8 cellular contexts compared by ENCODE assay signal in the genomic region with DNA sequence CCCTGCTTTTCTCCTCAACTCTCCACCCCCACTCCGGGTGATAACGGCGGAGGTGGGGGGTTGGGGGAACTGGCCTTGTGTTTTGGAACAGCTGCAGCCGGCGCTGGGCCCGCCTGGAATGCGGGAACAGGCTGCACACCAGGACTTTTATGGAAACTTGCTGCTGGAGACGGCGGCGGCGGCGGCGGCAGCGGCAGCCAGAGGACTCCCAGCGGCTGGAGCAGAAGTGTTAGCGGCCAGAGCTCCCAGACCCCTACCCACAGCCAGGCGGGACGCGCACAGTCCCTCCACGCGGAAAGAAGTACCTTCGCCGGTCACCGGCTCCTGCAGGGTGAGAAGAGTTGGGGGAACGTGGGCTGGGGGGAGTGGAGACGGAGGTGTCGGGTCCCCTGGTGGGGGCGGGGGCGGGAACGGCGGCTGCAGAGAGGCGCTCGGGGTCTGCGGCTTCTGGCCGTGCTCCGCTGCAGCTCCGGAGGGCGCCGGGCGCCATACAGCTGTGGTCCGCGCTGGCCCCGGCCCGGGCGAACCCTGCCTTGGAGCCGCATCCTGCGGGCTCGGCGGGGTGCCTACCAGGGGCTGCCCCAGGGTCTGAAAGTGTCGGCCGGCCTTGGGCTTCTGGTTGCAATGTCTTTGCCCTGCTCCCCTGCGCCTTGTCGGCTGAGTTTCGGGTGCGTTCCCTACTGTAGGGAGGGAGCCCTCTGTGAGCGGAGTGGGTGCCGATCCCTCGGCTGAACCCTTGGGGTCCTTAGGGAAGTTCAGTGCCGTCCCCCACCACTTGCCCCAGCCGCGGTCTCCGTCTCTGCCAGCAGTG. TPM values are rescaled to one million over a fixed set of nuclear protein-coding genes. Genes with fewer than 3 reads are reported as not detected.
DNase-seq lines count a peak whose midpoint lies in the region; ATAC-seq, FAIRE-seq and TF ChIP-seq lines count a peak whose summit lies in the region.

A gene (plus strand): TSS at position 196 of the 811 bp plus-strand sequence. CDS start 27,483 bp downstream, outside the sequence.

- intact Hi-C loops in K562 (cut with micrococcal nuclease) (no loop called here), prostate gland (cut with DNase I) (loop anchor here (2.0 to 10.0 kb wide), 2 partner anchors 56 to 134 kb away; a partner anchor contains a TSS)

- WGBS in K562 (ENCODE audit: insufficient coverage, low coverage, missing lambda C conversion rate): 28% methylated on average over 20 of the region's 62 CpGs
- under 1% methylated on average over 58 of the region's 62 CpGs for WGBS in prostate gland

- H3K79me2 ChIP-seq in K562 (ENCODE audit: control insufficient read depth, insufficient read depth, low read length): no peaks in the 10 kb centered on the region

- H3K27me3 ChIP-seq in K562 (ENCODE audit: control insufficient read depth in 2 of 2, insufficient read depth in 2 of 2, low read length in 2 of 2) (no peaks in the 10 kb centered on the region), prostate gland (replicated peaks; ENCODE audit: insufficient read depth) (no peaks in the 10 kb centered on the region)

- TF ChIP-seq CTCF in K562 (IDR thresholded peaks at IDR 0.05 in 2 of 3, conservative IDR thresholded peaks at IDR 0.05 in 1 of 3; ENCODE audit: insufficient read depth in 2 of 3, low read depth in 1 of 3, low read length in 3 of 3) (no peak), prostate gland (IDR thresholded peaks at IDR 0.05) (peak in 1 of 4 experiments; percentile 3)

- no peak for TF ChIP-seq EP300 in K562 (IDR thresholded peaks at IDR 0.05; ENCODE audit: low read length)

- H3K9me1 ChIP-seq in K562 (ENCODE audit: control insufficient read depth, insufficient read depth, low read length): no peaks in the 10 kb centered on the region

- DNase-seq in NCI-H2171 treated with DMSO at 0.1 percent for 48 hours (lab: John Stamatoyannopoulos, UW) (peak; percentile 12), NCI-H2171 (lab: John Stamatoyannopoulos, UW) (no peak), K562 (ENCODE audit: extremely low read depth in 1 of 4, low spot score in 3 of 4) (peak; percentile 37 to 52 (median 41)), hypothalamus (lab: John Stamatoyannopoulos, UW) (peak in 38 of 51 donors; percentile 4 to 56 (median 26)), prostate gland (ENCODE audit: low spot score) (peak; percentile 43), middle frontal gyrus (ENCODE audit: extremely low spot score, low spot score) (no peak)

- no TSS peak for BruUV-seq in K562 (replicated peaks; lab: Mats Ljungman, UMichigan)

- H3K36me3 ChIP-seq in K562 (ENCODE audit: control insufficient read depth, insufficient read depth, low read length) (no peaks in the 10 kb centered on the region), prostate gland (no peaks in the 10 kb centered on the region)

- H2AFZ ChIP-seq in K562 (ENCODE audit: low read depth, low read length): peak within 1 kb of the TSS; percentile 88

- H3K4me1 ChIP-seq in K562 (replicated peaks in 1 of 2; ENCODE audit: control insufficient read depth in 2 of 2, insufficient read depth in 2 of 2, low read length in 2 of 2): peaks cover 2 to 11% of the 10 kb centered on the region in 2 experiments; a peak in 3 of 5 replicates
- H3K4me1 ChIP-seq in prostate gland (replicated peaks): no peaks in the 10 kb centered on the region

- H3K9me3 ChIP-seq in K562 (replicated peaks; ENCODE audit: control insufficient read depth, insufficient read depth, low read depth, low read length): no peaks in the 10 kb centered on the region
- H3K9me3 ChIP-seq in prostate gland: no peaks in the 10 kb centered on the region

- no peak for TF ChIP-seq RAD21 in K562 (CRISPR knock-in tag; conservative IDR thresholded peaks at IDR 0.05 in 1 of 2, IDR thresholded peaks at IDR 0.05 in 1 of 2)

- peak; percentile 78 for ATAC-seq in HG02678 (IDR thresholded peaks at IDR 0.05; ENCODE audit: unreplicated experiment)
- ATAC-seq in K562: peak; percentile 82

- H4K20me1 ChIP-seq in K562 (replicated peaks; ENCODE audit: control insufficient read depth, insufficient read depth, low read length): no peaks in the 10 kb centered on the region

- peak within 1 kb of the TSS; percentile 58 to 93 for H3K9ac ChIP-seq in K562 (ENCODE audit: insufficient read depth in 1 of 2, low read depth in 2 of 2, low read length in 2 of 2)

- H3K4me2 ChIP-seq in K562 (ENCODE audit: insufficient read depth, low read length): peak within 1 kb of the TSS; percentile 74

- in situ Hi-C loops in K562 (cut with MboI): no loop called here

- H3K4me3 ChIP-seq in K562: peak within 1 kb of the TSS; percentile 53
- H3K4me3 ChIP-seq in prostate gland: peak within 1 kb of the TSS; percentile 64 to 79

- POLR2A ChIA-PET in K562 (lab: Yijun Ruan, JAX): interaction anchor here (0.6 to 1.1 kb wide), 3 partner anchors 12 to 33 kb away, joined by 4 to 7 read pairs (median 5); no protein-coding TSS in a partner anchor

- TF ChIP-seq POLR2A in K562 (conservative IDR thresholded peaks at IDR 0.05) (no peak), prostate gland (IDR thresholded peaks at IDR 0.05) (no peak)

- CTCF ChIA-PET in K562 (lab: Yijun Ruan, JAX; ENCODE audit: low intra/inter-chr PET ratio): no interaction called here

- FAIRE-seq in K562 (lab: Jason Lieb, UNC): no peak

- H3K27ac ChIP-seq in K562 (ENCODE audit: extremely low read depth, low read depth, low read length) (no peak within 1 kb of the TSS; the same call in 2 of the 3 replicates), prostate gland (peak within 1 kb of the TSS; percentile 77 to 83)

TF ChIP-seq in PFSK-1, 5 proteins besides CTCF, POLR2A, EP300 and RAD21:
- TF ChIP-seq POLR2AphosphoS5 (IDR thresholded peaks at IDR 0.05; ENCODE audit: low read depth, low read length) (0 out of 2 replicates have a peak, but pooled peaks have one; percentile 17), FOXP2 (optimal IDR thresholded peaks at IDR 0.05; ENCODE audit: borderline replicate concordance, extremely low read depth, extremely low read length, insufficient read depth) (no peak), SIN3A (IDR thresholded peaks at IDR 0.05; ENCODE audit: borderline replicate concordance, insufficient read depth, low read length) (no peak)

TF ChIP-seq in K562, 482 proteins besides CTCF, POLR2A, EP300 and RAD21 (continues in another document):
- TF ChIP-seq, protein P1, sequence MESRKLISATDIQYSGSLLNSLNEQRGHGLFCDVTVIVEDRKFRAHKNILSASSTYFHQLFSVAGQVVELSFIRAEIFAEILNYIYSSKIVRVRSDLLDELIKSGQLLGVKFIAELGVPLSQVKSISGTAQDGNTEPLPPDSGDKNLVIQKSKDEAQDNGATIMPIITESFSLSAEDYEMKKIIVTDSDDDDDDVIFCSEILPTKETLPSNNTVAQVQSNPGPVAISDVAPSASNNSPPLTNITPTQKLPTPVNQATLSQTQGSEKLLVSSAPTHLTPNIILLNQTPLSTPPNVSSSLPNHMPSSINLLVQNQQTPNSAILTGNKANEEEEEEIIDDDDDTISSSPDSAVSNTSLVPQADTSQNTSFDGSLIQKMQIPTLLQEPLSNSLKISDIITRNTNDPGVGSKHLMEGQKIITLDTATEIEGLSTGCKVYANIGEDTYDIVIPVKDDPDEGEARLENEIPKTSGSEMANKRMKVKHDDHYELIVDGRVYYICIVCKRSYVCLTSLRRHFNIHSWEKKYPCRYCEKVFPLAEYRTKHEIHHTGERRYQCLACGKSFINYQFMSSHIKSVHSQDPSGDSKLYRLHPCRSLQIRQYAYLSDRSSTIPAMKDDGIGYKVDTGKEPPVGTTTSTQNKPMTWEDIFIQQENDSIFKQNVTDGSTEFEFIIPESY (CRISPR knock-in tag; IDR thresholded peaks at IDR 0.05): peak; percentile 56; the same call in 1 of the 2 replicates
- TF ChIP-seq ZNF24 (IDR thresholded peaks at IDR 0.05) (no peak), KAT2B (IDR thresholded peaks at IDR 0.05; ENCODE audit: low read depth, low read length) (no peak), ZNF324 (CRISPR knock-in tag; IDR thresholded peaks at IDR 0.05) (no peak), RFX1 (IDR thresholded peaks at IDR 0.05) (no peak), CAMTA2 (CRISPR knock-in tag; conservative IDR thresholded peaks at IDR 0.05) (no peak)
- TF ChIP-seq, protein P2, sequence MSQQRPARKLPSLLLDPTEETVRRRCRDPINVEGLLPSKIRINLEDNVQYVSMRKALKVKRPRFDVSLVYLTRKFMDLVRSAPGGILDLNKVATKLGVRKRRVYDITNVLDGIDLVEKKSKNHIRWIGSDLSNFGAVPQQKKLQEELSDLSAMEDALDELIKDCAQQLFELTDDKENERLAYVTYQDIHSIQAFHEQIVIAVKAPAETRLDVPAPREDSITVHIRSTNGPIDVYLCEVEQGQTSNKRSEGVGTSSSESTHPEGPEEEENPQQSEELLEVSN (IDR thresholded peaks at IDR 0.05; ENCODE audit: borderline replicate concordance in 1 of 2, extremely low read depth in 1 of 2, insufficient read depth in 1 of 2, insufficient read length in 1 of 2, low read depth in 1 of 2, low read length in 1 of 2, poor library complexity in 1 of 2, severe bottlenecking in 1 of 2): no peak
- TF ChIP-seq, protein P3, sequence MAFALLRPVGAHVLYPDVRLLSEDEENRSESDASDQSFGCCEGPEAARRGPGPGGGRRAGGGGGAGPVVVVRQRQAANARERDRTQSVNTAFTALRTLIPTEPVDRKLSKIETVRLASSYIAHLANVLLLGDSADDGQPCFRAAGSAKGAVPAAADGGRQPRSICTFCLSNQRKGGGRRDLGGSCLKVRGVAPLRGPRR (CRISPR knock-in tag; IDR thresholded peaks at IDR 0.05): no peak

RNA-seq across cellular contexts. Expression of the gene that starts here (rescaled TPM):
- 6.0 TPM for polyA plus RNA-seq in PFSK-1 (2012; ENCODE audit: insufficient read length, low read depth)
- 1.1 TPM in 1 of 2 replicates, not detected in the other for total RNA-seq in K562 (2011; cell fraction: chromatin; rRNA removed; ENCODE audit: low replicate concordance)
- 0.17 TPM in 1 of 2 replicates, not detected in the other for total RNA-seq in K562 (2011; cell fraction: nucleolus; rRNA removed)
- 0.29 and 1.1 TPM in 2 replicates for total RNA-seq in K562 (2011; cell fraction: nucleoplasm; rRNA removed)
- total RNA-seq in K562 (2014; rRNA removed): 0.95 and 1.4 TPM in 2 replicates
- total RNA-seq in K562 (2014; rRNA removed; fragmentation: Illumina TruSeq; extraction: Trizol): 0.76 and 1.2 TPM in 2 replicates
- total RNA-seq in K562 (2015; rRNA removed; fragmentation: Illumina TruSeq; extraction: Trizol): 0.98 and 1.2 TPM in 2 replicates
- 0.60 and 0.92 TPM in 2 replicates for total RNA-seq in K562 (2021)
- 0.07 and 0.18 TPM in 2 replicates for polyA plus RNA-seq in K562 (2011; rRNA removed)
- polyA plus RNA-seq in K562 (2011; cell fraction: cytosol; rRNA removed): 0.03 and 0.09 TPM in 2 replicates
- polyA plus RNA-seq in K562 (2011; cell fraction: nucleus; rRNA removed): 0.06 TPM in 1 of 2 replicates, not detected in the other
- 0.55 and 1.3 TPM in 2 replicates for polyA plus RNA-seq in K562 (2012)
- 1.2 and 1.8 TPM in 2 replicates for polyA plus RNA-seq in K562 (2014; fragmentation: Illumina TruSeq; extraction: Trizol)
- polyA plus RNA-seq in K562 (2014; fragmentation: Nextera tagmentation; extraction: Ambion mirVana): under 1 TPM; 0.46 to 0.51 TPM
- polyA plus RNA-seq in K562 (2014; rRNA removed): 0.86 and 0.97 TPM in 2 replicates
- 0.09 and 0.63 TPM in 2 replicates for polyA minus RNA-seq in K562 (2011; rRNA and poly(A)+ RNA removed)
- not detected in 2 replicates for polyA minus RNA-seq in K562 (2011; cell fraction: cytosol; rRNA and poly(A)+ RNA removed)
- polyA minus RNA-seq in K562 (2011; cell fraction: nucleus; rRNA and poly(A)+ RNA removed): 0.27 and 0.33 TPM in 2 replicates
- 10 to 100 TPM; 13.2 to 14.1 TPM for total RNA-seq in prostate gland

Comparison
In these comparisons a context has a peak if more than half of its experiments do, and no peak if none do; other contexts are left out.
1. RNA of the gene that starts here (total RNA-seq): 13.2 to 14.1 TPM in prostate gland; 0.17 to 1.4 TPM in K562; every median in the first group is over 4 times any median in the second.
2. DNase-seq: peak in NCI-H2171 treated with DMSO at 0.1 percent for 48 hours (single experiment), K562 (4 of 4), hypothalamus (38 of 51) and prostate gland (single experiment); none in NCI-H2171 (single experiment) and middle frontal gyrus (single experiment).